ENCODE assay signal across 14 cellular contexts in genomic region chr1:199735660-199736059, GRCh38.
"Had no signal": no experiment of that assay in that cellular context is flagged by ENCODE, and none has a peak within 500 bp of the region (broad histone marks: within the 10 kb centered on the region; RNA-seq: fewer than 3 reads in every experiment).

No MANE protein-coding gene starts in this region.

- H3K27me3 ChIP-seq: brain microvascular endothelial cell, neutrophil, tibial artery had no signal

- H3K4me1 Mint-ChIP-seq: central memory CD8-positive, alpha-beta T cell; naive B cell; stimulated activated naive B cell treated with anti-CD40 and anti-IgM and Interleukin-4, amounts not matched to agents 10 μg/mL and 1 μg/mL and 100 μg/mL, for 72 hours had no signal

- H3K4me3 Mint-ChIP-seq: central memory CD8-positive, alpha-beta T cell; dendritic cell treated with granulocyte-macrophage colony-stimulating factor and Interleukin-4, amounts not matched to agents 40 ng/mL and 50 ng/mL, for 4 days; effector memory CD8-positive, alpha-beta T cell; naive B cell; stimulated activated naive B cell treated with anti-CD40 and anti-IgM and Interleukin-4, amounts not matched to agents 10 μg/mL and 1 μg/mL and 100 μg/mL, for 72 hours had no signal

- H3K9me3 Mint-ChIP-seq: dendritic cell treated with granulocyte-macrophage colony-stimulating factor and Interleukin-4, amounts not matched to agents 40 ng/mL and 50 ng/mL, for 4 days had no signal

- H3K4me3 ChIP-seq: left ventricle myocardium inferior, tibial artery had no signal

- ATAC-seq: activated CD4-positive, CD25-positive, alpha-beta regulatory T cell treated with anti-CD3 and anti-CD28 coated beads, Interleukin-2, amount 50 U/mL, for 24 hours; effector memory CD8-positive, alpha-beta T cell; stimulated activated naive B cell treated with anti-CD40 and anti-IgM and Interleukin-4, amounts not matched to agents 10 μg/mL and 1 μg/mL and 100 μg/mL, for 72 hours had no signal

- H3K27ac Mint-ChIP-seq: dendritic cell treated with granulocyte-macrophage colony-stimulating factor and Interleukin-4, amounts not matched to agents 40 ng/mL and 50 ng/mL, for 4 days; effector memory CD8-positive, alpha-beta T cell; naive B cell; stimulated activated naive B cell treated with anti-CD40 and anti-IgM and Interleukin-4, amounts not matched to agents 10 μg/mL and 1 μg/mL and 100 μg/mL, for 72 hours had no signal

- DNase-seq: activated naive CD4-positive, alpha-beta T cell; anterior cingulate cortex; brain microvascular endothelial cell; effector memory CD8-positive, alpha-beta T cell; kidney; left ventricle myocardium inferior; naive B cell; stimulated activated CD4-positive, alpha-beta T cell treated with anti-CD3 and anti-CD28 coated beads, Interleukin-2, amount 100 ng/mL, for 48 hours; stimulated activated naive B cell treated with anti-CD40 and anti-IgM and Interleukin-4, amounts not matched to agents 10 μg/mL and 1 μg/mL and 100 μg/mL, for 72 hours; tibial artery had no signal

- H3K27me3 Mint-ChIP-seq: dendritic cell treated with granulocyte-macrophage colony-stimulating factor and Interleukin-4, amounts not matched to agents 40 ng/mL and 50 ng/mL, for 4 days; effector memory CD8-positive, alpha-beta T cell had no signal

- H3K36me3 Mint-ChIP-seq: naive B cell; stimulated activated naive B cell treated with anti-CD40 and anti-IgM and Interleukin-4, amounts not matched to agents 10 μg/mL and 1 μg/mL and 100 μg/mL, for 72 hours had no signal

- H3K36me3 ChIP-seq: brain microvascular endothelial cell, left ventricle myocardium inferior, neutrophil, tibial artery had no signal

- H3K27ac ChIP-seq: brain microvascular endothelial cell, left ventricle myocardium inferior, neutrophil, tibial artery had no signal

- H3K9me3 ChIP-seq: neutrophil, tibial artery had no signal

- H3K4me1 ChIP-seq: left ventricle myocardium inferior, tibial artery had no signal
